In the genomic region with DNA sequence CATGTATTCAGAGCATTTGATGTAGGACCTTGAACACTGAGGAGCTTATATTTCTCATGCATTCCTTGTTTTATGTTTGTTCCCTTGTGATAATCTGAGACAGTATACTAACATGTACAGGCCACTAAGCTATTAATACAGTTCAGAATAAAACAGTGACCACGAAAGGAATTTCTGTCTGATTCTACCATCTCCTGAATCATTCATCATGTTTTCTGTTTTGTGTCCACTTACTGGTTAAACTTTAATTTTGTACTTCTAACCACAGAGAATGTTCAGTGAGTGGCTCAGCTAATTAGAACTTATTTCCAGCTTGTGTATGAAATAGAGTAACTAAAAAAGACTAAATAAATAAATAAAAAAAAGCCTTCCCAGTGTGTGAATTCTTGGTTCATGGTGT, we compare ENCODE assay signal across 16 cellular contexts.
"Had no signal": no experiment of that assay in that cellular context is flagged by ENCODE, and none has a peak within 500 bp of the region (broad histone marks: within the 10 kb centered on the region; RNA-seq: fewer than 3 reads in every experiment).

No MANE protein-coding gene starts in this region.

- H3K4me3 Mint-ChIP-seq: endodermal cell, naive B cell, nephron progenitor cell had no signal

- H3K9me3 Mint-ChIP-seq: nephron progenitor cell had no signal

- DNase-seq: effector CD4-positive, alpha-beta T cell; endodermal cell; heart right ventricle; hypothalamus; left cardiac atrium; left ventricle myocardium inferior; lower lobe of right lung; mesendoderm; naive B cell; nephron progenitor cell; retina; right lobe of liver; stimulated activated CD4-positive, alpha-beta T cell treated with anti-CD3 and anti-CD28 coated beads, Interleukin-12 subunit alpha, Interleukin-12 subunit beta, amount 100 ng/mL, for 4 hours; stimulated activated naive CD4-positive, alpha-beta T cell treated with Interleukin-2 at 50 U/mL for 16 hours; trophoblast cell had no signal

- H3K36me3 Mint-ChIP-seq: naive B cell had no signal

- H3K27ac Mint-ChIP-seq: endodermal cell, naive B cell, nephron progenitor cell had no signal

- H3K27me3 Mint-ChIP-seq: naive B cell had no signal

- H3K4me1 Mint-ChIP-seq: naive B cell, nephron progenitor cell had no signal

- ATAC-seq: esophagus mucosa, heart right ventricle, left cardiac atrium, lower lobe of right lung, right lobe of liver had no signal
